Comparison of ENCODE assay signal across 8 cellular contexts in genomic region chr17:57671546-57672204, GRCh38.
DNase-seq lines count a peak whose midpoint lies in the region; ATAC-seq and TF ChIP-seq lines count a peak whose summit lies in the region.

No MANE protein-coding gene starts in this region.

- no peak overlapping the region for H2AFZ ChIP-seq in PC-9

- no peaks in the 10 kb centered on the region for H3K9me3 ChIP-seq in PC-9 (ENCODE audit: insufficient read depth, low read depth)

- H3K4me2 ChIP-seq in PC-9 = no peak overlapping the region

- no peaks in the 10 kb centered on the region for H3K27me3 Mint-ChIP-seq in activated T-cell treated with anti-CD3 and anti-CD28 coated beads, Interleukin-2, amount 50 U/mL, for 4 hours (ENCODE audit: low read depth)
- H3K27me3 Mint-ChIP-seq in nephron progenitor cell (ENCODE audit: low read depth, poor library complexity) = no peaks in the 10 kb centered on the region
- no peaks in the 10 kb centered on the region for H3K27me3 Mint-ChIP-seq in stimulated activated naive CD8-positive, alpha-beta T cell treated with anti-CD3 and anti-CD28 coated beads, Interleukin-15, Interleukin-2, amounts not matched to agents 100 ng/mL and 50 ng/mL, for 24 hours

- intact Hi-C loops in PC-9 (cut with micrococcal nuclease; ENCODE audit: unreplicated experiment) = loop anchor here (1.0 to 10.0 kb wide), 5 partner anchors 73 to 537 kb away; no protein-coding TSS in a partner anchor

- H3F3A ChIP-seq in PC-9 (ENCODE audit: insufficient read depth, low read depth) = no peaks in the 10 kb centered on the region

- peaks cover 10% of the 10 kb centered on the region for H3K36me3 Mint-ChIP-seq in activated T-cell treated with anti-CD3 and anti-CD28 coated beads, Interleukin-2, amount 50 U/mL, for 4 hours (ENCODE audit: insufficient read depth)
- peaks cover 60% of the 10 kb centered on the region for H3K36me3 Mint-ChIP-seq in nephron progenitor cell (ENCODE audit: low read depth)
- H3K36me3 Mint-ChIP-seq in stimulated activated naive CD8-positive, alpha-beta T cell treated with anti-CD3 and anti-CD28 coated beads, Interleukin-15, Interleukin-2, amounts not matched to agents 100 ng/mL and 50 ng/mL, for 24 hours (ENCODE audit: low read depth) = peaks cover 19% of the 10 kb centered on the region

- CTCF ChIA-PET in PC-9 (lab: Charles Lee) = interaction anchor here (0.6 to 1.1 kb wide), 7 partner anchors 18 to 447 kb away, joined by 3 to 23 read pairs (median 5); no protein-coding TSS in a partner anchor

- H3K9me3 Mint-ChIP-seq in activated T-cell treated with anti-CD3 and anti-CD28 coated beads, Interleukin-2, amount 50 U/mL, for 4 hours = no peaks in the 10 kb centered on the region
- H3K9me3 Mint-ChIP-seq in nephron progenitor cell = no peaks in the 10 kb centered on the region
- no peaks in the 10 kb centered on the region for H3K9me3 Mint-ChIP-seq in stimulated activated naive CD8-positive, alpha-beta T cell treated with anti-CD3 and anti-CD28 coated beads, Interleukin-15, Interleukin-2, amounts not matched to agents 100 ng/mL and 50 ng/mL, for 24 hours

- no peak overlapping the region for H3K27ac ChIP-seq in PC-9

- POLR2A ChIA-PET in PC-9 (lab: Charles Lee; ENCODE audit: unreplicated experiment) = no interaction called here

- peak; percentile 93 to 94 for ATAC-seq in activated T-cell treated with anti-CD3 and anti-CD28 coated beads, Interleukin-2, amount 50 U/mL, for 4 hours

- peaks cover 28% of the 10 kb centered on the region for H3K4me1 Mint-ChIP-seq in activated T-cell treated with anti-CD3 and anti-CD28 coated beads, Interleukin-2, amount 50 U/mL, for 4 hours (ENCODE audit: low read depth)
- peaks cover 68% of the 10 kb centered on the region for H3K4me1 Mint-ChIP-seq in nephron progenitor cell
- H3K4me1 Mint-ChIP-seq in stimulated activated naive CD8-positive, alpha-beta T cell treated with anti-CD3 and anti-CD28 coated beads, Interleukin-15, Interleukin-2, amounts not matched to agents 100 ng/mL and 50 ng/mL, for 24 hours (ENCODE audit: low read depth) = peaks cover 39% of the 10 kb centered on the region

- peak overlapping the region; percentile 86 for H3K27ac Mint-ChIP-seq in nephron progenitor cell
- peak overlapping the region; percentile 77 for H3K27ac Mint-ChIP-seq in stimulated activated naive CD8-positive, alpha-beta T cell treated with anti-CD3 and anti-CD28 coated beads, Interleukin-15, Interleukin-2, amounts not matched to agents 100 ng/mL and 50 ng/mL, for 24 hours

- BruUV-seq in PC-9 (replicated peaks; lab: Mats Ljungman, UMichigan) = no TSS peak

- H3K4me3 ChIP-seq in PC-9 = no peak overlapping the region

- peaks cover 3% of the 10 kb centered on the region; the same call in 1 of the 2 replicates for H3K27me3 ChIP-seq in PC-9 (ENCODE audit: insufficient read depth, low read depth)

- no peaks in the 10 kb centered on the region for H3K79me2 ChIP-seq in PC-9 (ENCODE audit: low read depth)

- TF ChIP-seq CTCF in PC-9 (conservative IDR thresholded peaks at IDR 0.05) (peak; percentile 91), nephron progenitor cell (IDR thresholded peaks at IDR 0.05) (peak; percentile 90)

- H4K20me1 ChIP-seq in PC-9 (ENCODE audit: insufficient read depth) = no peaks in the 10 kb centered on the region

- peak; percentile 85 for DNase-seq in SIG-M5 treated with dmso at 0.1 percent for 504 hours (lab: John Stamatoyannopoulos, UW; ENCODE audit: unreplicated experiment)
- no peak for DNase-seq in SIG-M5 (lab: John Stamatoyannopoulos, UW)
- DNase-seq in KG1 (lab: John Stamatoyannopoulos, UW) = peak; percentile 62
- peak in 1 of 2 experiments; percentile 44 for DNase-seq in PC-9
- peak; percentile 66 for DNase-seq in activated T-cell treated with anti-CD3 and anti-CD28 coated beads, Interleukin-2, amount 50 U/mL, for 4 hours
- peak; percentile 74 for DNase-seq in fibroblast of gingiva (ENCODE audit: low read depth)
- DNase-seq in nephron progenitor cell = peak; percentile 78

- no peaks in the 10 kb centered on the region for H3K9me2 ChIP-seq in PC-9 (ENCODE audit: insufficient read depth)

- H3K36me3 ChIP-seq in PC-9 (ENCODE audit: low read depth) = no peaks in the 10 kb centered on the region

- H3K4me1 ChIP-seq in PC-9 (replicated peaks; ENCODE audit: insufficient read depth) = no peaks in the 10 kb centered on the region

- no peak overlapping the region for H3K4me3 Mint-ChIP-seq in activated T-cell treated with anti-CD3 and anti-CD28 coated beads, Interleukin-2, amount 50 U/mL, for 4 hours
- H3K4me3 Mint-ChIP-seq in nephron progenitor cell = peak overlapping the region; percentile 2
- H3K4me3 Mint-ChIP-seq in stimulated activated naive CD8-positive, alpha-beta T cell treated with anti-CD3 and anti-CD28 coated beads, Interleukin-15, Interleukin-2, amounts not matched to agents 100 ng/mL and 50 ng/mL, for 24 hours = no peak overlapping the region
